Comparison of ENCODE assay signal across 19 cellular contexts in the genomic region with DNA sequence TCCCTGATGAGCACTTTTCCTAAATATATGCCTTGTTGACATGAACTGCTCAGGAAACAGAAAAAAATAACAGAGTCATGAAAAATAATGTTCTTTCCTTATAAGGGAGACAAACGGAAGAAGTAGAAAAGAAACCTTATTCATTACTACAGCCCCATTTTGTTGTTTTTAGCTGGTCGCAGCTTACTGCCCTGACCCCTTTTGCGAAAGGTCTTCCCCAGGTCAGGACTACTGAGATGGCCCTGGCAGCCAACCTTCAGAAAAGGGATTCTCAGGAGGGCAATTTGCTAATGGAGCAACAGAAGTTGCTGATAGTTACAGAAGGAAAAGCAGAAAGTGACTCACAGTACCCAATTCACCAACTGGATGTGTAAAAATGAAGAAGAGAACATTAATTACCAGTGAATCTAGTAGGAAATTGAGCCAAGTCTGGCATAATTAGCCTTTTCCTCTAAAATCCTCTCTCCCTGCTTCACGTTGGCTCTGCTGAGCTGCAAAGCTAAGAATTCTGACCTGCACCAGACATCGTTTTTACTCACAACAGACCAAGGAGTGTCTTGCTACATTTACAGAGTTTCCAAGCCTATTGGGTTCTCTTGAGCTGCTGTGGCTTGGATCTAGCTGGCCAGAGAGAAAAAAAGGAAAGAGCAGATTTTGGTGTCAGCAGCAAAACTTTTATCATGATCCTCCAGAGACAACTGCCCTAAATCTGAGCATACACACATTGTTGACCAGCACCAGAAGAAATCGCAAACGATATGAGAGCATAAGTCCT.
DNase-seq lines count a peak whose midpoint lies in the region; ATAC-seq and TF ChIP-seq lines count a peak whose summit lies in the region.
"Had no signal": no experiment of that assay in that cellular context is flagged by ENCODE, and none has a peak within 500 bp of the region (broad histone marks: within the 10 kb centered on the region; RNA-seq: fewer than 3 reads in every experiment).

No MANE protein-coding gene starts in this region.

- TF ChIP-seq POLR2A in heart left ventricle (IDR thresholded peaks at IDR 0.05): no peak

- H3K4me1 Mint-ChIP-seq in neural progenitor cell: peaks cover 8% of the 10 kb centered on the region
- H3K4me1 Mint-ChIP-seq: stimulated activated memory B cell treated with anti-CD40 and anti-IgM and Interleukin-4, amounts not matched to agents 10 μg/mL and 1 μg/mL and 100 μg/mL, for 72 hours had no signal

- H3K27me3 ChIP-seq in heart left ventricle: no peaks in the 10 kb centered on the region
- H3K27me3 ChIP-seq in neural progenitor cell: no peaks in the 10 kb centered on the region
- no peaks in the 10 kb centered on the region for H3K27me3 ChIP-seq in aorta (ENCODE audit: control insufficient read depth in 1 of 2, insufficient read depth in 2 of 2, low read length in 1 of 2)
- H3K27me3 ChIP-seq: transverse colon had no signal

- H3K36me3 ChIP-seq in heart left ventricle (no peaks in the 10 kb centered on the region), neural progenitor cell (no peaks in the 10 kb centered on the region), aorta (ENCODE audit: control insufficient read depth in 1 of 2, insufficient read depth in 2 of 2, low read length in 1 of 2) (no peaks in the 10 kb centered on the region)
- H3K36me3 ChIP-seq: transverse colon had no signal

- H4K20me1 ChIP-seq in neural progenitor cell (ENCODE audit: low read depth): no peaks in the 10 kb centered on the region

- peak overlapping the region in 4 of 12 donors; percentile 2 to 31 (median 26) for H3K4me3 ChIP-seq in heart left ventricle
- H3K4me3 ChIP-seq in neural progenitor cell: no peak overlapping the region
- H3K4me3 ChIP-seq in aorta (ENCODE audit: low read length in 2 of 2): no peak overlapping the region
- H3K4me3 ChIP-seq: transverse colon had no signal

- peak in 3 of 4 donors; percentile 22 to 56 (median 47) for ATAC-seq in heart left ventricle
- peak; percentile 56 for ATAC-seq in aorta (ENCODE audit: low FRiP score)
- no peak for ATAC-seq in HG03196 (IDR thresholded peaks at IDR 0.05; ENCODE audit: unreplicated experiment)
- ATAC-seq: stimulated activated memory B cell treated with anti-CD40 and anti-IgM and Interleukin-4, amounts not matched to agents 10 μg/mL and 1 μg/mL and 100 μg/mL, for 72 hours had no signal

- no peak overlapping the region for H3K9ac ChIP-seq in neural progenitor cell

- H3K9me3 ChIP-seq in heart left ventricle (peaks cover 0 to 26% (median 0%) of the 10 kb centered on the region in 12 donors), neural progenitor cell (ENCODE audit: low read depth) (no peaks in the 10 kb centered on the region), aorta (ENCODE audit: control insufficient read depth, low read length) (no peaks in the 10 kb centered on the region)
- H3K9me3 ChIP-seq: transverse colon had no signal

- no peaks in the 10 kb centered on the region for H3K27me3 Mint-ChIP-seq in neural progenitor cell (ENCODE audit: insufficient read depth, low read depth)
- H3K27me3 Mint-ChIP-seq: stimulated activated memory B cell treated with anti-CD40 and anti-IgM and Interleukin-4, amounts not matched to agents 10 μg/mL and 1 μg/mL and 100 μg/mL, for 72 hours had no signal

- H3K79me2 ChIP-seq in neural progenitor cell (ENCODE audit: low read depth): no peaks in the 10 kb centered on the region

- H3K36me3 Mint-ChIP-seq in neural progenitor cell: no peaks in the 10 kb centered on the region
- H3K36me3 Mint-ChIP-seq: stimulated activated memory B cell treated with anti-CD40 and anti-IgM and Interleukin-4, amounts not matched to agents 10 μg/mL and 1 μg/mL and 100 μg/mL, for 72 hours had no signal

- no peak overlapping the region for H3K4me2 ChIP-seq in neural progenitor cell

- peak overlapping the region; percentile 23 for H2AFZ ChIP-seq in neural progenitor cell (replicated peaks)

- no peak overlapping the region for H3K4me3 Mint-ChIP-seq in neural progenitor cell
- H3K4me3 Mint-ChIP-seq: mesothelial cell of epicardium; stimulated activated memory B cell treated with anti-CD40 and anti-IgM and Interleukin-4, amounts not matched to agents 10 μg/mL and 1 μg/mL and 100 μg/mL, for 72 hours had no signal

- DNase-seq in NCI-H446 treated with DMSO at 0.1 percent for 48 hours (lab: John Stamatoyannopoulos, UW) (peak; percentile 24), NCI-H446 (lab: John Stamatoyannopoulos, UW) (no peak), heart left ventricle (peak in 1 of 5 donors; percentile 21), neural progenitor cell (ENCODE audit: low spot score) (no peak), aorta (no peak), GM03348 (ENCODE audit: low spot score) (no peak), ureter (ENCODE audit: low spot score) (no peak)
- DNase-seq: activated CD4-positive, alpha-beta T cell treated with anti-CD3 and anti-CD28 coated beads for 48 hours; Caco-2; caudate nucleus; effector CD8-positive, alpha-beta T cell; EL; NCI-H1105 treated with DMSO at 0.1 percent for 48 hours; NCI-H526; transverse colon had no signal

- WGBS in heart left ventricle, 4 donors: 51 to 69% (median 59%) methylated on average over 7 of the region's 7 CpGs
- 55 to 56% methylated on average over 7 of the region's 7 CpGs for WGBS in aorta, 2 donors

- intact Hi-C loops in heart left ventricle (cut with DNase I) (no loop called here), aorta (cut with DNase I) (no loop called here)

- H3K4me1 ChIP-seq in heart left ventricle: peaks cover 0 to 11% (median 0%) of the 10 kb centered on the region in 12 donors
- H3K4me1 ChIP-seq in neural progenitor cell: peaks cover 19% of the 10 kb centered on the region
- H3K4me1 ChIP-seq in aorta (ENCODE audit: control insufficient read depth in 1 of 2, insufficient read depth in 2 of 2, low read length in 2 of 2): peaks cover 0 to 2% of the 10 kb centered on the region in 2 donors
- H3K4me1 ChIP-seq: Caco-2, transverse colon had no signal

- no peak overlapping the region for H3K27ac Mint-ChIP-seq in neural progenitor cell
- H3K27ac Mint-ChIP-seq: mesothelial cell of epicardium; stimulated activated memory B cell treated with anti-CD40 and anti-IgM and Interleukin-4, amounts not matched to agents 10 μg/mL and 1 μg/mL and 100 μg/mL, for 72 hours had no signal

- H3K27ac ChIP-seq in heart left ventricle: peak overlapping the region in 7 of 12 donors; percentile 4 to 72 (median 48)
- H3K27ac ChIP-seq in neural progenitor cell: no peak overlapping the region
- H3K27ac ChIP-seq in aorta (ENCODE audit: low read depth in 1 of 2, low read length in 2 of 2): no peak overlapping the region
- H3K27ac ChIP-seq: 22Rv1, transverse colon had no signal

- H3F3A ChIP-seq in neural progenitor cell (ENCODE audit: low read depth): no peaks in the 10 kb centered on the region

- TF ChIP-seq CTCF in heart left ventricle (IDR thresholded peaks at IDR 0.05): no peak
- no peak for TF ChIP-seq CTCF in neural progenitor cell (IDR thresholded peaks at IDR 0.05)

- H3K9me3 Mint-ChIP-seq in neural progenitor cell: peaks cover 11% of the 10 kb centered on the region

Comparison
In these comparisons a context has a peak if more than half of its experiments do, and no peak if none do; other contexts are left out.
1. H3K27ac ChIP-seq: peak in heart left ventricle (7 of 12); none in neural progenitor cell (single experiment) and aorta (0 of 2).